Comparison of ENCODE assay signal across 2 cellular contexts in the genomic region with DNA sequence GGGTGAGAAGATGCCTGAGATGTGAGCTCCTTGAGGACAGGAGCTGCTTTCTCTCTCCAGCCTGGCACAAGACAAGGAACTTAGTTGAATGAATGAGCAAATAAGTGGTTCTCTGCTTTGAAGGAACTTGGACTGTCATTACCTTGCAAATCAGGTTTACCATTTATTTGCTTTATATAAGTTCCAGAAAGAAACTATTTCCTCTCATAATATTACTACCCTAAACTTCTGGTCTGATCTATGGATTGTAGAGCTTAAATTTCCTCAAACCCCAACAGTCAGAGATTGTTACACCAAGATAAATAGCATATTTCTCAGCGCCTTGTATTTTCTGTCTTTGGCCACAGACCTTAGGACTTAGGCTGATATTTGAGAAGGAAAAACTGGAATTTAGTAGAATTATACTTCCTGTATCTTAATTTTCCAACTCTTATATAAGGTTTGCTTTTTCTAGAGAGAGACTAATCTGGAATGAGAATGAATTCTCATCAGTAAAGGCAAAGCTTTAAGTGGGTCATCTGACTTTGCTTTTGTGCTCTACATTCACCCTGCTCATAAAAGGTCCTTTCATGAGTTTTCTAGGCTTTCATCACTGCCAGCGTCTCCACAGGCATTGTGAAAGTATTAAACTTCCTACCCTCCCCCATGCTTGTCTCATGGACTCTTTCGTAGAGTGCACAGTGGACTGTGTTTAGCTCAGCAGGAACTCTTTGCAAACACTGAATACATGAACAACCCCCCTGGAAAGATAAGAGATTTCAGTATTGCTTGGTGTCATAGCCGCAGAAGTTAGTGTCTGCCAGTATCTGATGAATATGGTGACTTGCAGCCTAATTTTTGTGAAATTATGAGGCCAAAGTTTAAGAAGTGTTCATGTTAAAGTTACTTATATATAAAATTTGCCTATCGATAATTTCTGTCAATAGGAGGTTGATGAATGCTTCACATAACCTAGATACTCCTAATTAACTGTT.
TF ChIP-seq lines count a peak whose summit lies in the region.

No MANE protein-coding gene starts in this region.

TF ChIP-seq in K562, 482 proteins besides CTCF, POLR2A, EP300 and RAD21 (continues in another document):
- TF ChIP-seq POLR3A (IDR thresholded peaks at IDR 0.05; ENCODE audit: borderline replicate concordance, extremely low read depth, insufficient read depth, insufficient read length) (no peak), ZNF232 (CRISPR knock-in tag; IDR thresholded peaks at IDR 0.05) (no peak), ATF3 (IDR thresholded peaks at IDR 0.05) (peak; percentile 22; the same call in 1 of the 2 replicates), ATF3 (CRISPR knock-in tag; conservative IDR thresholded peaks at IDR 0.05) (no peak), NBN (IDR thresholded peaks at IDR 0.05; ENCODE audit: low read depth) (no peak; the same call in 1 of the 2 replicates), ZNF444 (CRISPR knock-in tag; IDR thresholded peaks at IDR 0.05) (no peak), ZNF717 (CRISPR knock-in tag; IDR thresholded peaks at IDR 0.05) (no peak), ZNF41 (CRISPR knock-in tag; conservative IDR thresholded peaks at IDR 0.05) (no peak), FOS (IDR thresholded peaks at IDR 0.05; ENCODE audit: extremely low read depth, insufficient read length) (no peak), FOSL1 (tag; conservative IDR thresholded peaks at IDR 0.05) (no peak), LEF1 (IDR thresholded peaks at IDR 0.05) (peak; percentile 90; the same call in 1 of the 2 replicates), BRCA1 (IDR thresholded peaks at IDR 0.05) (no peak), BRCA1 (CRISPR knock-in tag; IDR thresholded peaks at IDR 0.05) (no peak), CSDE1 (IDR thresholded peaks at IDR 0.05) (no peak), TCF3 (CRISPR knock-in tag; IDR thresholded peaks at IDR 0.05) (peak; percentile 32), ERF (CRISPR knock-in tag; IDR thresholded peaks at IDR 0.05) (no peak), NFE2L1 (tag; IDR thresholded peaks at IDR 0.05; ENCODE audit: borderline replicate concordance, low read depth) (no peak), RNF2 (IDR thresholded peaks at IDR 0.05) (peak; percentile 77), CBFA2T3 (IDR thresholded peaks at IDR 0.05) (peak; percentile 56), ZNF507 (tag; conservative IDR thresholded peaks at IDR 0.05) (no peak), ARID2 (IDR thresholded peaks at IDR 0.05) (no peak), CLOCK (CRISPR knock-in tag; IDR thresholded peaks at IDR 0.05; ENCODE audit: borderline replicate concordance) (no peak), GATAD2A (IDR thresholded peaks at IDR 0.05) (0 out of 2 replicates have a peak, but pooled peaks have one; percentile 68), ZSCAN29 (IDR thresholded peaks at IDR 0.05) (no peak), MBD2 (IDR thresholded peaks at IDR 0.05; ENCODE audit: borderline replicate concordance, low read depth) (no peak), CBFA2T2 (conservative IDR thresholded peaks at IDR 0.05) (no peak; the same call in 1 of the 2 replicates), MECOM (CRISPR knock-in tag; IDR thresholded peaks at IDR 0.05) (no peak)
- TF ChIP-seq, protein P1, sequence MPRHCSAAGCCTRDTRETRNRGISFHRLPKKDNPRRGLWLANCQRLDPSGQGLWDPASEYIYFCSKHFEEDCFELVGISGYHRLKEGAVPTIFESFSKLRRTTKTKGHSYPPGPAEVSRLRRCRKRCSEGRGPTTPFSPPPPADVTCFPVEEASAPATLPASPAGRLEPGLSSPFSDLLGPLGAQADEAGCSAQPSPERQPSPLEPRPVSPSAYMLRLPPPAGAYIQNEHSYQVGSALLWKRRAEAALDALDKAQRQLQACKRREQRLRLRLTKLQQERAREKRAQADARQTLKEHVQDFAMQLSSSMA (CRISPR knock-in tag; IDR thresholded peaks at IDR 0.05), result no peak

TF ChIP-seq in HepG2, 621 proteins besides CTCF, POLR2A, EP300 and RAD21 (continues in another document):
- TF ChIP-seq ZNF678 (CRISPR knock-in tag; IDR thresholded peaks at IDR 0.05) (no peak), TBP (CRISPR knock-in tag; IDR thresholded peaks at IDR 0.05) (no peak), TAF1 (CRISPR knock-in tag; IDR thresholded peaks at IDR 0.05) (no peak), ELF1 (CRISPR knock-in tag; IDR thresholded peaks at IDR 0.05) (peak; percentile 64), ISL2 (CRISPR knock-in tag; IDR thresholded peaks at IDR 0.05) (peak; percentile 79), NR2C2 (CRISPR knock-in tag; IDR thresholded peaks at IDR 0.05; ENCODE audit: borderline replicate concordance) (peak; percentile 53; the same call in 1 of the 2 replicates), ATF2 (CRISPR knock-in tag; IDR thresholded peaks at IDR 0.05) (peak; percentile 92), ATM (IDR thresholded peaks at IDR 0.05; ENCODE audit: borderline replicate concordance) (no peak), SRSF1 (optimal IDR thresholded peaks at IDR 0.05; ENCODE audit: low read depth, low read length) (no peak), IKZF4 (CRISPR knock-in tag; IDR thresholded peaks at IDR 0.05; ENCODE audit: borderline replicate concordance, low read depth, not compliant biosample characterization) (no peak), ZSCAN5A (CRISPR knock-in tag; IDR thresholded peaks at IDR 0.05; ENCODE audit: borderline replicate concordance) (peak; percentile 89; the same call in 1 of the 2 replicates), KLF9 (CRISPR knock-in tag; IDR thresholded peaks at IDR 0.05; ENCODE audit: low read depth) (0 out of 2 replicates have a peak, but pooled peaks have one; percentile 46), ZNF572 (CRISPR knock-in tag; IDR thresholded peaks at IDR 0.05) (no peak), CREB3 (CRISPR knock-in tag; IDR thresholded peaks at IDR 0.05) (no peak; the same call in 1 of the 2 replicates), ZNF326 (CRISPR knock-in tag; IDR thresholded peaks at IDR 0.05; ENCODE audit: borderline replicate concordance) (no peak), MAFG (CRISPR knock-in tag; IDR thresholded peaks at IDR 0.05) (no peak), HMG20A (CRISPR knock-in tag; IDR thresholded peaks at IDR 0.05; ENCODE audit: borderline replicate concordance) (peak; percentile 93), ZSCAN9 (CRISPR knock-in tag; IDR thresholded peaks at IDR 0.05; ENCODE audit: borderline replicate concordance) (peak; percentile 96; the same call in 1 of the 2 replicates), GPN1 (CRISPR knock-in tag; IDR thresholded peaks at IDR 0.05; ENCODE audit: borderline replicate concordance) (no peak), ZBTB42 (CRISPR knock-in tag; IDR thresholded peaks at IDR 0.05) (no peak), FLYWCH1 (CRISPR knock-in tag; IDR thresholded peaks at IDR 0.05) (no peak), KLF15 (CRISPR knock-in tag; IDR thresholded peaks at IDR 0.05; ENCODE audit: borderline replicate concordance) (no peak), HNF4A (CRISPR knock-in tag; IDR thresholded peaks at IDR 0.05) (peak; percentile 91), ZBTB25 (CRISPR knock-in tag; IDR thresholded peaks at IDR 0.05) (peak; percentile 84), HES4 (CRISPR knock-in tag; IDR thresholded peaks at IDR 0.05; ENCODE audit: borderline replicate concordance) (no peak), ISX (CRISPR knock-in tag; conservative IDR thresholded peaks at IDR 0.05) (no peak), ZNF891 (CRISPR knock-in tag; IDR thresholded peaks at IDR 0.05) (no peak), ZNF234 (CRISPR knock-in tag; conservative IDR thresholded peaks at IDR 0.05) (no peak), ZFAT (CRISPR knock-in tag; conservative IDR thresholded peaks at IDR 0.05) (no peak), MYPOP (CRISPR knock-in tag; IDR thresholded peaks at IDR 0.05) (peak; percentile 20; the same call in 1 of the 2 replicates), BRCA1 (CRISPR knock-in tag; IDR thresholded peaks at IDR 0.05) (no peak), HBP1 (CRISPR knock-in tag; IDR thresholded peaks at IDR 0.05; ENCODE audit: low read depth) (no peak), KMT2B (CRISPR knock-in tag; IDR thresholded peaks at IDR 0.05) (peak; percentile 89), HOXD1 (CRISPR knock-in tag; IDR thresholded peaks at IDR 0.05) (0 out of 2 replicates have a peak, but pooled peaks have one; percentile 60), NFRKB (IDR thresholded peaks at IDR 0.05) (no peak)
- TF ChIP-seq, protein P2, sequence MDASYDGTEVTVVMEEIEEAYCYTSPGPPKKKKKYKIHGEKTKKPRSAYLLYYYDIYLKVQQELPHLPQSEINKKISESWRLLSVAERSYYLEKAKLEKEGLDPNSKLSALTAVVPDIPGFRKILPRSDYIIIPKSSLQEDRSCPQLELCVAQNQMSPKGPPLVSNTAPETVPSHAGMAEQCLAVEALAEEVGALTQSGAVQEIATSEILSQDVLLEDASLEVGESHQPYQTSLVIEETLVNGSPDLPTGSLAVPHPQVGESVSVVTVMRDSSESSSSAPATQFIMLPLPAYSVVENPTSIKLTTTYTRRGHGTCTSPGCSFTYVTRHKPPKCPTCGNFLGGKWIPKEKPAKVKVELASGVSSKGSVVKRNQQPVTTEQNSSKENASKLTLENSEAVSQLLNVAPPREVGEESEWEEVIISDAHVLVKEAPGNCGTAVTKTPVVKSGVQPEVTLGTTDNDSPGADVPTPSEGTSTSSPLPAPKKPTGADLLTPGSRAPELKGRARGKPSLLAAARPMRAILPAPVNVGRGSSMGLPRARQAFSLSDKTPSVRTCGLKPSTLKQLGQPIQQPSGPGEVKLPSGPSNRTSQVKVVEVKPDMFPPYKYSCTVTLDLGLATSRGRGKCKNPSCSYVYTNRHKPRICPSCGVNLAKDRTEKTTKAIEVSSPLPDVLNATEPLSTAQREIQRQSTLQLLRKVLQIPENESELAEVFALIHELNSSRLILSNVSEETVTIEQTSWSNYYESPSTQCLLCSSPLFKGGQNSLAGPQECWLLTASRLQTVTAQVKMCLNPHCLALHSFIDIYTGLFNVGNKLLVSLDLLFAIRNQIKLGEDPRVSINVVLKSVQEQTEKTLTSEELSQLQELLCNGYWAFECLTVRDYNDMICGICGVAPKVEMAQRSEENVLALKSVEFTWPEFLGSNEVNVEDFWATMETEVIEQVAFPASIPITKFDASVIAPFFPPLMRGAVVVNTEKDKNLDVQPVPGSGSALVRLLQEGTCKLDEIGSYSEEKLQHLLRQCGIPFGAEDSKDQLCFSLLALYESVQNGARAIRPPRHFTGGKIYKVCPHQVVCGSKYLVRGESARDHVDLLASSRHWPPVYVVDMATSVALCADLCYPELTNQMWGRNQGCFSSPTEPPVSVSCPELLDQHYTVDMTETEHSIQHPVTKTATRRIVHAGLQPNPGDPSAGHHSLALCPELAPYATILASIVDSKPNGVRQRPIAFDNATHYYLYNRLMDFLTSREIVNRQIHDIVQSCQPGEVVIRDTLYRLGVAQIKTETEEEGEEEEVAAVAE (CRISPR knock-in tag; IDR thresholded peaks at IDR 0.05; ENCODE audit: borderline replicate concordance), result peak; percentile 76; the same call in 1 of the 2 replicates
- TF ChIP-seq, protein P3, sequence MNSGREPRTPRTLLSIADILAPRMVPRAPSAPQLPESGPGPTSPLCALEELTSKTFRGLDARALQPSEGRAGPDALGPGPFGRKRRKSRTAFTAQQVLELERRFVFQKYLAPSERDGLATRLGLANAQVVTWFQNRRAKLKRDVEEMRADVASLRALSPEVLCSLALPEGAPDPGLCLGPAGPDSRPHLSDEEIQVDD (CRISPR knock-in tag; IDR thresholded peaks at IDR 0.05; ENCODE audit: borderline replicate concordance), result no peak
